ENCODE assay signal across 18 cellular contexts in genomic region chr19:29278716-29279115, GRCh38.
"Had no signal": no experiment of that assay in that cellular context is flagged by ENCODE, and none has a peak within 500 bp of the region (broad histone marks: within the 10 kb centered on the region; RNA-seq: fewer than 3 reads in every experiment).

No MANE protein-coding gene starts in this region.

- H3K36me3 Mint-ChIP-seq: naive thymus-derived CD4-positive, alpha-beta T cell had no signal

- H3K27ac Mint-ChIP-seq: naive thymus-derived CD4-positive, alpha-beta T cell had no signal

- ATAC-seq: left colon; naive thymus-derived CD4-positive, alpha-beta T cell had no signal

- H3K27ac ChIP-seq: dorsolateral prefrontal cortex, hepatocyte, ovary, right atrium auricular region, stomach, thoracic aorta, transverse colon had no signal

- H3K4me3 Mint-ChIP-seq: naive thymus-derived CD4-positive, alpha-beta T cell; neural crest cell had no signal

- H3K4me1 ChIP-seq: right atrium auricular region, stomach, transverse colon had no signal

- H3K9me3 ChIP-seq: ovary, right atrium auricular region, stomach, thoracic aorta, transverse colon had no signal

- H3K36me3 ChIP-seq: ovary, right atrium auricular region, stomach, thoracic aorta, transverse colon had no signal

- DNase-seq: cortex of kidney; dorsolateral prefrontal cortex; effector CD8-positive, alpha-beta T cell; foreskin melanocyte; left colon; mesendoderm; naive thymus-derived CD4-positive, alpha-beta T cell; ovary; small intestine; stimulated activated CD4-positive, alpha-beta T cell treated with anti-CD3 and anti-CD28 coated beads, Interleukin-12 subunit alpha, Interleukin-12 subunit beta, amount 100 ng/mL, for 4 hours; stimulated activated naive CD4-positive, alpha-beta T cell; stomach; substantia nigra; transverse colon had no signal

- H3K4me1 Mint-ChIP-seq: neural crest cell had no signal

- H3K27me3 ChIP-seq: ovary, right atrium auricular region had no signal

- H3K4me3 ChIP-seq: dorsolateral prefrontal cortex, hepatocyte, ovary, right atrium auricular region, stomach, thoracic aorta, transverse colon had no signal
